Comparison of ENCODE assay signal across 31 cellular contexts in genomic region chr2:143700865-143701264, GRCh38.
DNase-seq lines count a peak whose midpoint lies in the region; ATAC-seq lines count a peak whose summit lies in the region.
"Had no signal": no experiment of that assay in that cellular context is flagged by ENCODE, and none has a peak within 500 bp of the region (broad histone marks: within the 10 kb centered on the region; RNA-seq: fewer than 3 reads in every experiment).

No MANE protein-coding gene starts in this region.

- intact Hi-C loops in activated T-helper 1 cell treated with anti-CD3 and anti-CD28 coated beads, Interleukin-12 subunit alpha, Interleukin-12 subunit beta, Interleukin-2, Interleukin-4 antibody, amounts not matched to agents 30 ng/mL and 10 ng/mL and 1 ng/mL, durations not matched to agents 14 hours and 24 hours and 36 hours (cut with micrococcal nuclease), result no loop called here
- intact Hi-C loops in aorta (cut with DNase I), result loop anchor here (5.0 to 10.0 kb wide), 2 partner anchors 179 to 186 kb away; no protein-coding TSS in a partner anchor

- peaks cover 44% of the 10 kb centered on the region for H3K36me3 Mint-ChIP-seq in stimulated activated naive CD8-positive, alpha-beta T cell treated with anti-CD3 and anti-CD28 coated beads, Interleukin-15, Interleukin-2, amounts not matched to agents 100 ng/mL and 50 ng/mL, for 24 hours (ENCODE audit: low read depth)
- peaks cover 38% of the 10 kb centered on the region for H3K36me3 Mint-ChIP-seq in activated T-helper 1 cell treated with anti-CD3 and anti-CD28 coated beads, Interleukin-12 subunit alpha, Interleukin-12 subunit beta, Interleukin-2, Interleukin-4 antibody, amounts not matched to agents 30 ng/mL and 10 ng/mL and 1 ng/mL, durations not matched to agents 14 hours and 24 hours and 36 hours (ENCODE audit: low read depth)
- peaks cover 30% of the 10 kb centered on the region for H3K36me3 Mint-ChIP-seq in memory B cell

- H3K4me1 Mint-ChIP-seq in stimulated activated naive CD8-positive, alpha-beta T cell treated with anti-CD3 and anti-CD28 coated beads, Interleukin-15, Interleukin-2, amounts not matched to agents 100 ng/mL and 50 ng/mL, for 24 hours (ENCODE audit: low read depth), result peaks cover 60% of the 10 kb centered on the region
- peaks cover 15% of the 10 kb centered on the region for H3K4me1 Mint-ChIP-seq in stimulated activated naive CD8-positive, alpha-beta T cell treated with anti-CD3 and anti-CD28 coated beads, Interleukin-15, amount 100 ng/mL, for 72 hours
- peaks cover 52% of the 10 kb centered on the region for H3K4me1 Mint-ChIP-seq in activated T-helper 1 cell treated with anti-CD3 and anti-CD28 coated beads, Interleukin-12 subunit alpha, Interleukin-12 subunit beta, Interleukin-2, Interleukin-4 antibody, amounts not matched to agents 30 ng/mL and 10 ng/mL and 1 ng/mL, durations not matched to agents 14 hours and 24 hours and 36 hours (ENCODE audit: low read depth)
- H3K4me1 Mint-ChIP-seq in memory B cell, result peaks cover 9% of the 10 kb centered on the region

- H3K4me3 ChIP-seq in aorta (ENCODE audit: low read length in 2 of 2), result no peak overlapping the region
- H3K4me3 ChIP-seq: ascending aorta; BLaER1 treated with 17β-estradiol and CSF1 and Interleukin-3, amounts not matched to agents 10 nM and 100 nM; esophagus squamous epithelium; GM12878; upper lobe of left lung had no signal

- peak overlapping the region; percentile 29 for H3K27ac Mint-ChIP-seq in stimulated activated naive CD8-positive, alpha-beta T cell treated with anti-CD3 and anti-CD28 coated beads, Interleukin-15, Interleukin-2, amounts not matched to agents 100 ng/mL and 50 ng/mL, for 24 hours
- no peak overlapping the region for H3K27ac Mint-ChIP-seq in stimulated activated naive CD8-positive, alpha-beta T cell treated with anti-CD3 and anti-CD28 coated beads, Interleukin-15, amount 100 ng/mL, for 72 hours
- peak overlapping the region; percentile 46 for H3K27ac Mint-ChIP-seq in activated T-helper 1 cell treated with anti-CD3 and anti-CD28 coated beads, Interleukin-12 subunit alpha, Interleukin-12 subunit beta, Interleukin-2, Interleukin-4 antibody, amounts not matched to agents 30 ng/mL and 10 ng/mL and 1 ng/mL, durations not matched to agents 14 hours and 24 hours and 36 hours
- H3K27ac Mint-ChIP-seq in memory B cell, result peak overlapping the region; percentile 54
- H3K27ac Mint-ChIP-seq: activated B cell treated with CpG ODN at 0.5 μM for 24 hours; activated naive CD4-positive, alpha-beta T cell treated with anti-CD3 and anti-CD28 coated beads, Interleukin-2, amount 50 U/mL, for 24 hours; activated T-helper 2 cell treated with anti-CD3 and anti-CD28 coated beads, Interferon-gamma antibody, Interleukin-2, Interleukin-4, amounts not matched to agents 10 μg/mL and 5 μg/mL and 100 μg/mL, durations not matched to agents 14 hours and 24 hours and 36 hours had no signal

- no peaks in the 10 kb centered on the region for H3K9me3 ChIP-seq in aorta (ENCODE audit: control insufficient read depth, low read length)
- H3K9me3 ChIP-seq: ascending aorta; BLaER1 treated with 17β-estradiol and CSF1 and Interleukin-3, amounts not matched to agents 10 nM and 100 nM; esophagus squamous epithelium; upper lobe of left lung had no signal

- no peaks in the 10 kb centered on the region for H3K36me3 ChIP-seq in aorta (ENCODE audit: control insufficient read depth in 1 of 2, insufficient read depth in 2 of 2, low read length in 1 of 2)
- H3K36me3 ChIP-seq: ascending aorta, esophagus squamous epithelium, upper lobe of left lung had no signal

- DNase-seq in stimulated activated naive CD8-positive, alpha-beta T cell treated with anti-CD3 and anti-CD28 coated beads, Interleukin-15, amount 100 ng/mL, for 72 hours, result no peak
- DNase-seq in activated T-helper 1 cell treated with anti-CD3 and anti-CD28 coated beads, Interleukin-12 subunit alpha, Interleukin-12 subunit beta, Interleukin-2, Interleukin-4 antibody, amounts not matched to agents 30 ng/mL and 10 ng/mL and 1 ng/mL, durations not matched to agents 14 hours and 24 hours and 36 hours (ENCODE audit: low spot score), result no peak
- no peak for DNase-seq in memory B cell (ENCODE audit: low spot score in 2 of 2)
- DNase-seq in aorta, result no peak
- DNase-seq in NCI-H187 treated with DMSO at 0.1 percent for 48 hours (lab: John Stamatoyannopoulos, UW), result no peak
- DNase-seq in activated T-cell treated with anti-CD3 and anti-CD28 coated beads, Interleukin-2, amount 50 U/mL, for 1 hour, result no peak
- no peak for DNase-seq in activated T-cell treated with anti-CD3 and anti-CD28 coated beads, Interleukin-2, amount 50 U/mL, for 48 hours
- DNase-seq: activated B cell treated with CpG ODN at 0.5 μM for 24 hours; activated CD4-positive, alpha-beta T cell treated with anti-CD3 and anti-CD28 coated beads, Interleukin-2, amount 50 U/mL, for 1 hour; Calu3; dermis blood vessel endothelial cell; DND-41; esophagus squamous epithelium; glutamatergic neuron; left ventricle myocardium superior; naive thymus-derived CD4-positive, alpha-beta T cell; NCI-H187; NCI-H524 treated with DMSO at 0.1 percent for 48 hours; NK-92 treated with Interleukin-12 subunit alpha and Interleukin-12 subunit beta, amount 100 ng/mL, for 24 hours; SHP77; small intestine; stimulated activated CD4-positive, alpha-beta T cell treated with anti-CD3 and anti-CD28 coated beads, Interleukin-1b, Interleukin-23, amount 100 ng/mL, for 48 hours; stimulated activated CD8-positive, alpha-beta memory T cell treated with anti-CD3 and anti-CD28 coated beads, Interleukin-4, amount 100 ng/mL, for 48 hours; upper lobe of left lung had no signal

- no peaks in the 10 kb centered on the region for H3K27me3 Mint-ChIP-seq in stimulated activated naive CD8-positive, alpha-beta T cell treated with anti-CD3 and anti-CD28 coated beads, Interleukin-15, Interleukin-2, amounts not matched to agents 100 ng/mL and 50 ng/mL, for 24 hours
- no peaks in the 10 kb centered on the region for H3K27me3 Mint-ChIP-seq in stimulated activated naive CD8-positive, alpha-beta T cell treated with anti-CD3 and anti-CD28 coated beads, Interleukin-15, amount 100 ng/mL, for 72 hours
- H3K27me3 Mint-ChIP-seq in activated T-helper 1 cell treated with anti-CD3 and anti-CD28 coated beads, Interleukin-12 subunit alpha, Interleukin-12 subunit beta, Interleukin-2, Interleukin-4 antibody, amounts not matched to agents 30 ng/mL and 10 ng/mL and 1 ng/mL, durations not matched to agents 14 hours and 24 hours and 36 hours (ENCODE audit: insufficient read depth), result no peaks in the 10 kb centered on the region
- H3K27me3 Mint-ChIP-seq in memory B cell, result no peaks in the 10 kb centered on the region
- H3K27me3 Mint-ChIP-seq: activated B cell treated with CpG ODN at 0.5 μM for 24 hours; activated naive CD4-positive, alpha-beta T cell treated with anti-CD3 and anti-CD28 coated beads, Interleukin-2, amount 50 U/mL, for 24 hours; central memory CD8-positive, alpha-beta T cell; naive thymus-derived CD4-positive, alpha-beta T cell had no signal

- H3K4me3 Mint-ChIP-seq in stimulated activated naive CD8-positive, alpha-beta T cell treated with anti-CD3 and anti-CD28 coated beads, Interleukin-15, Interleukin-2, amounts not matched to agents 100 ng/mL and 50 ng/mL, for 24 hours, result no peak overlapping the region
- H3K4me3 Mint-ChIP-seq in stimulated activated naive CD8-positive, alpha-beta T cell treated with anti-CD3 and anti-CD28 coated beads, Interleukin-15, amount 100 ng/mL, for 72 hours, result no peak overlapping the region
- H3K4me3 Mint-ChIP-seq in activated T-helper 1 cell treated with anti-CD3 and anti-CD28 coated beads, Interleukin-12 subunit alpha, Interleukin-12 subunit beta, Interleukin-2, Interleukin-4 antibody, amounts not matched to agents 30 ng/mL and 10 ng/mL and 1 ng/mL, durations not matched to agents 14 hours and 24 hours and 36 hours, result no peak overlapping the region
- no peak overlapping the region for H3K4me3 Mint-ChIP-seq in memory B cell
- H3K4me3 Mint-ChIP-seq: activated B cell treated with CpG ODN at 0.5 μM for 24 hours; activated naive CD4-positive, alpha-beta T cell treated with anti-CD3 and anti-CD28 coated beads, Interleukin-2, amount 50 U/mL, for 24 hours; central memory CD8-positive, alpha-beta T cell; naive thymus-derived CD4-positive, alpha-beta T cell had no signal

- H3K4me1 ChIP-seq in aorta (ENCODE audit: control insufficient read depth in 1 of 2, insufficient read depth in 2 of 2, low read length in 2 of 2), result peaks cover 0 to 2% of the 10 kb centered on the region in 2 donors
- H3K4me1 ChIP-seq: upper lobe of left lung had no signal

- H3K9me3 Mint-ChIP-seq in stimulated activated naive CD8-positive, alpha-beta T cell treated with anti-CD3 and anti-CD28 coated beads, Interleukin-15, Interleukin-2, amounts not matched to agents 100 ng/mL and 50 ng/mL, for 24 hours, result peaks cover 4% of the 10 kb centered on the region
- peaks cover 0 to 6% of the 10 kb centered on the region in 2 donors for H3K9me3 Mint-ChIP-seq in stimulated activated naive CD8-positive, alpha-beta T cell treated with anti-CD3 and anti-CD28 coated beads, Interleukin-15, amount 100 ng/mL, for 72 hours
- no peaks in the 10 kb centered on the region for H3K9me3 Mint-ChIP-seq in activated T-helper 1 cell treated with anti-CD3 and anti-CD28 coated beads, Interleukin-12 subunit alpha, Interleukin-12 subunit beta, Interleukin-2, Interleukin-4 antibody, amounts not matched to agents 30 ng/mL and 10 ng/mL and 1 ng/mL, durations not matched to agents 14 hours and 24 hours and 36 hours
- peaks cover 2% of the 10 kb centered on the region for H3K9me3 Mint-ChIP-seq in memory B cell
- H3K9me3 Mint-ChIP-seq: activated B cell treated with CpG ODN at 0.5 μM for 24 hours; activated naive CD4-positive, alpha-beta T cell treated with anti-CD3 and anti-CD28 coated beads, Interleukin-2, amount 50 U/mL, for 24 hours; central memory CD8-positive, alpha-beta T cell had no signal

- no peak overlapping the region for H3K27ac ChIP-seq in aorta (ENCODE audit: low read depth in 1 of 2, low read length in 2 of 2)
- H3K27ac ChIP-seq: BLaER1 treated with 17β-estradiol and CSF1 and Interleukin-3, amounts not matched to agents 10 nM and 100 nM; esophagus squamous epithelium; upper lobe of left lung had no signal

- no peaks in the 10 kb centered on the region for H3K27me3 ChIP-seq in aorta (ENCODE audit: control insufficient read depth in 1 of 2, insufficient read depth in 2 of 2, low read length in 1 of 2)
- H3K27me3 ChIP-seq: ascending aorta; BLaER1 treated with 17β-estradiol and CSF1 and Interleukin-3, amounts not matched to agents 10 nM and 100 nM; esophagus squamous epithelium; upper lobe of left lung had no signal

- 5% methylated on average over 2 of the region's 2 CpGs for WGBS in aorta, 2 donors

- ATAC-seq in stimulated activated naive CD8-positive, alpha-beta T cell treated with anti-CD3 and anti-CD28 coated beads, Interleukin-15, amount 100 ng/mL, for 72 hours, result no peak
- ATAC-seq in memory B cell (ENCODE audit: low read depth), result no peak
- ATAC-seq in aorta (ENCODE audit: low FRiP score), result peak; percentile 44
- ATAC-seq: GM12878; left ventricle myocardium superior; naive thymus-derived CD4-positive, alpha-beta T cell had no signal

Comparison
In these comparisons a context has a peak if more than half of its experiments do, and no peak if none do; other contexts are left out.
1. H3K27ac Mint-ChIP-seq: peak in stimulated activated naive CD8-positive, alpha-beta T cell treated with anti-CD3 and anti-CD28 coated beads, Interleukin-15, Interleukin-2, amounts not matched to agents 100 ng/mL and 50 ng/mL, for 24 hours (single experiment), activated T-helper 1 cell treated with anti-CD3 and anti-CD28 coated beads, Interleukin-12 subunit alpha, Interleukin-12 subunit beta, Interleukin-2, Interleukin-4 antibody, amounts not matched to agents 30 ng/mL and 10 ng/mL and 1 ng/mL, durations not matched to agents 14 hours and 24 hours and 36 hours (single experiment) and memory B cell (single experiment); none in stimulated activated naive CD8-positive, alpha-beta T cell treated with anti-CD3 and anti-CD28 coated beads, Interleukin-15, amount 100 ng/mL, for 72 hours (0 of 2).